8 cellular contexts compared by ENCODE assay signal in genomic region chr17:49180303-49180702, GRCh38. TPM values are rescaled to one million over a fixed set of nuclear protein-coding genes. Genes with fewer than 3 reads are reported as not detected.
DNase-seq lines count a peak whose midpoint lies in the region; ATAC-seq and TF ChIP-seq lines count a peak whose summit lies in the region.

No MANE protein-coding gene starts in this region.

- peaks cover 74% of the 10 kb centered on the region for H3K9me3 Mint-ChIP-seq in endodermal cell

- DNase-seq in SIG-M5 treated with dmso at 0.1 percent for 504 hours (lab: John Stamatoyannopoulos, UW; ENCODE audit: unreplicated experiment) = peak; percentile 36
- no peak for DNase-seq in SIG-M5 (lab: John Stamatoyannopoulos, UW)
- DNase-seq in NCI-H69 (lab: John Stamatoyannopoulos, UW) = peak; percentile 69
- peak; percentile 89 for DNase-seq in activated CD8-positive, alpha-beta memory T cell treated with anti-CD3 and anti-CD28 coated beads for 24 hours
- peak; percentile 92 for DNase-seq in endodermal cell
- DNase-seq in mucosa of descending colon = peak in 2 of 3 donors; percentile 73 to 86
- peak; percentile 41 for DNase-seq in stimulated activated CD8-positive, alpha-beta memory T cell treated with anti-CD3 and anti-CD28 coated beads, Interleukin-7, amount 100 ng/mL, for 24 hours (ENCODE audit: low read depth)

- ATAC-seq in mucosa of descending colon = peak; percentile 89
- no peak for ATAC-seq in GM19467 (IDR thresholded peaks at IDR 0.05; ENCODE audit: unreplicated experiment)

- no peaks in the 10 kb centered on the region for H3K36me3 ChIP-seq in endodermal cell (ENCODE audit: control insufficient read depth, insufficient read depth, low read length)
- no peaks in the 10 kb centered on the region for H3K36me3 ChIP-seq in mucosa of descending colon (ENCODE audit: low read depth)

- H3K4me1 ChIP-seq in endodermal cell (ENCODE audit: control insufficient read depth, insufficient read depth, low read length) (no peaks in the 10 kb centered on the region), mucosa of descending colon (ENCODE audit: low read depth) (no peaks in the 10 kb centered on the region)

- H3K27me3 Mint-ChIP-seq in endodermal cell (ENCODE audit: insufficient read depth) = peaks cover 11% of the 10 kb centered on the region

- H3K9me3 ChIP-seq in endodermal cell (ENCODE audit: control insufficient read depth, low read length) (peaks cover 73% of the 10 kb centered on the region), mucosa of descending colon (peaks cover 25% of the 10 kb centered on the region)

- intact Hi-C loops in mucosa of descending colon (cut with DNase I, micrococcal nuclease) = loop anchor here in 1 of 2 donors (10.0 kb wide), 1 partner anchor 54 kb away; the partner anchor contains the start of gene PHOSPHO1

- WGBS in endodermal cell (ENCODE audit: insufficient coverage in 1 of 2, insufficient read length in 1 of 2), 2 experiments = 51 to 70% methylated on average over 2 to 5 of the region's 5 CpGs

- H3K4me3 ChIP-seq in endodermal cell (ENCODE audit: low read length) (peak overlapping the region; percentile 60), mucosa of descending colon (no peak overlapping the region)

- no peak overlapping the region for H3K9ac ChIP-seq in endodermal cell (ENCODE audit: extremely low read depth, low read length, poor library complexity, severe bottlenecking)

- peaks cover 20% of the 10 kb centered on the region for H3K36me3 Mint-ChIP-seq in endodermal cell (ENCODE audit: low read depth)

- H3K4me3 Mint-ChIP-seq in endodermal cell = no peak overlapping the region

- no peak overlapping the region for H3K27ac ChIP-seq in endodermal cell (ENCODE audit: low read depth, low read length)

- TF ChIP-seq CTCF in endodermal cell (conservative IDR thresholded peaks at IDR 0.05) (peak; percentile 82), mucosa of descending colon (IDR thresholded peaks at IDR 0.05) (peak; percentile 76)

- H3K27ac Mint-ChIP-seq in endodermal cell = no peak overlapping the region

- H3K27me3 ChIP-seq in endodermal cell (ENCODE audit: control insufficient read depth, insufficient read depth, low read length, poor library complexity, severe bottlenecking) = no peaks in the 10 kb centered on the region

- no peaks in the 10 kb centered on the region for H3K4me1 Mint-ChIP-seq in endodermal cell

RNA-seq across cellular contexts. Expression of gene GNGT2, which starts 30.1 kb away (rescaled TPM):
- total RNA-seq in endodermal cell (1 to 10 TPM in 1 of 2 donors, not detected in 1; 1.1 TPM), mucosa of descending colon (1 to 10 TPM in 1 of 3 donors, under 1 TPM in 2; 0.89 to 1.7 (median 0.96) TPM)
- polyA plus RNA-seq in endodermal cell (2013, experiment 1 of 2) = not detected
- 1.1 TPM for polyA plus RNA-seq in endodermal cell (2013, experiment 2 of 2)

RNA-seq across cellular contexts. Expression of gene ABI3, which starts 30.2 kb away (rescaled TPM):
- 1 to 10 TPM in 1 of 2 donors, under 1 TPM in 1; 0.58 to 1.7 TPM for total RNA-seq in endodermal cell
- 0.64 TPM for polyA plus RNA-seq in endodermal cell (2013, experiment 1 of 2)
- polyA plus RNA-seq in endodermal cell (2013, experiment 2 of 2) = 0.83 TPM
- 10 to 100 TPM in 1 of 3 donors, 1 to 10 TPM in 2; 5.9 to 10.6 (median 7.2) TPM for total RNA-seq in mucosa of descending colon

RNA-seq across cellular contexts. Expression of gene B4GALNT2, which starts 47.7 kb away (rescaled TPM):
- under 1 TPM; 0.04 to 0.11 TPM for total RNA-seq in endodermal cell
- polyA plus RNA-seq in endodermal cell (2013, experiment 1 of 2) = 0.07 TPM
- polyA plus RNA-seq in endodermal cell (2013, experiment 2 of 2) = not detected
- total RNA-seq in mucosa of descending colon = 100 to 1,000 TPM in 1 of 3 donors, 10 to 100 TPM in 2; 23.6 to 138 (median 31.7) TPM

RNA-seq across cellular contexts. Expression of gene PHOSPHO1, which starts 50.3 kb away (rescaled TPM):
- total RNA-seq in endodermal cell (1 to 10 TPM in 1 of 2 donors, under 1 TPM in 1; 0.82 to 1.3 TPM), mucosa of descending colon (under 1 TPM in 1 of 3 donors, not detected in 2; 0.25 TPM)
- 0.43 TPM for polyA plus RNA-seq in endodermal cell (2013, experiment 1 of 2)
- polyA plus RNA-seq in endodermal cell (2013, experiment 2 of 2) = 0.87 TPM

Comparison
In these comparisons a context has a peak if more than half of its experiments do, and no peak if none do; other contexts are left out.
1. RNA of gene B4GALNT2, which starts 47.7 kb away (total RNA-seq): 23.6 to 138 TPM in mucosa of descending colon; 0.04 to 0.11 TPM in endodermal cell; every median in the first group is over 10 times any median in the second.